ENCODE assay signal across 7 cellular contexts in the genomic region with DNA sequence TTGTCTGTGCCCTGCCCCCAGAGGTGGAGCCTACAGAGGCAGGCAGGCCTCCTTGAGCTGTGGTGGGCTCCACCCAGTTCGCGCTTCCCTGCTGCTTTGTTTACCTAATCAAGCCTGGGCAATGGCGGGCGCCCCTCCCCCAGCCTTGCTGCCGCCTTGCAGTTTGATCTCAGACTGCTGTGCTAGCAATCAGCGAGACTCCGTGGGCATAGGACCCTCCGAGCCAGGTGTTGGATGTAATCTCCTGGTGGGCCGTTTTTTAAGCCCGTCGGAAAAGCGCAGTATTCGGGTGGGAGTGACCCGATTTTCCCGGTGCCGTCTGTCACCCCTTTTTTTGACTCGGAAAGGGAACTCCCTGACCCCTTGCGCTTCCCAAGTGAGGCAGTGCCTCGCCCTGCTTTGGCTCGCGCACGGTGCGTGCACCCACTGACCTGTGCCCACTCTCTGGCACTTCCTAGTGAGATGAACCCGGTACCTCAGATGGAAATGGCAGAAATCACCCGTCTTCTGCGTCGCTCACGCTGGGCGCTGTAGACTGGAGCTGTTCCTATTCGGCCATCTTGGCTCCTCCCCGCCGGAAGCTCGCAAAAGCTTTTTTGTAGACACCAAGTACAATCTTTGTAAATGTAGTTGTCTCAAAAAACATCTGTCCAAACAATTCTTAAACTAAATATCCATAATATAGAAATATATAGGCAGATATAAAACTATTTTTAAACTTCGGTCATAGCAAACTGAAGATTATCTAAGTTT. TPM values are rescaled to one million over a fixed set of nuclear protein-coding genes. Genes with fewer than 3 reads are reported as not detected.
DNase-seq lines count a peak whose midpoint lies in the region; ATAC-seq and TF ChIP-seq lines count a peak whose summit lies in the region.
"Not testable (repeated sequence)": the region's sequence is repeated elsewhere in the genome, so short reads cannot be mapped to it uniquely, and the experiment has no call there.

No MANE protein-coding gene starts in this region.

- H3K4me3 ChIP-seq in endodermal cell (ENCODE audit: low read length): not testable (repeated sequence)
- peak overlapping the region; percentile 55 for H3K4me3 ChIP-seq in iPS-18a (ENCODE audit: low read length)

- H3K4me3 Mint-ChIP-seq in WTC11 (peak overlapping the region; percentile 86), endodermal cell (peak overlapping the region; percentile 59), nephron progenitor cell (peak overlapping the region; percentile 79), progenitor cell of endocrine pancreas (ENCODE audit: low read depth) (peak overlapping the region; percentile 59)

- TF ChIP-seq CTCF in WTC11 (IDR thresholded peaks at IDR 0.05); endodermal cell (conservative IDR thresholded peaks at IDR 0.05); nephron progenitor cell (IDR thresholded peaks at IDR 0.05); progenitor cell of endocrine pancreas (IDR thresholded peaks at IDR 0.05; ENCODE audit: unreplicated experiment): not testable (repeated sequence)

- H3K4me1 ChIP-seq in ES-I3 (ENCODE audit: insufficient read depth, low read length); endodermal cell (ENCODE audit: control insufficient read depth, insufficient read depth, low read length); iPS-18a (ENCODE audit: control insufficient read depth, low read depth, low read length): not testable (repeated sequence)

- H3K36me3 Mint-ChIP-seq in WTC11 (peaks cover 16% of the 10 kb centered on the region), nephron progenitor cell (ENCODE audit: low read depth) (peaks cover 12% of the 10 kb centered on the region)
- not testable (repeated sequence) for H3K36me3 Mint-ChIP-seq in endodermal cell (ENCODE audit: low read depth); progenitor cell of endocrine pancreas (ENCODE audit: insufficient read depth)

- not testable (repeated sequence) for H3K27ac ChIP-seq in endodermal cell (ENCODE audit: low read depth, low read length); iPS-18a (ENCODE audit: low read length)

- POLR2A ChIA-PET in WTC11 (lab: Charles Lee): not testable (repeated sequence)

- WGBS in endodermal cell (ENCODE audit: insufficient coverage in 1 of 2, insufficient read length in 1 of 2), 2 experiments: 62 to 73% methylated on average over 16 to 32 of the region's 34 CpGs

- H3K9me3 ChIP-seq in ES-I3 (ENCODE audit: control insufficient read depth, insufficient read depth, low read length); iPS-18a (ENCODE audit: control insufficient read depth, low read depth, low read length): not testable (repeated sequence)
- peaks cover 23% of the 10 kb centered on the region for H3K9me3 ChIP-seq in endodermal cell (ENCODE audit: control insufficient read depth, low read length)

- not testable (repeated sequence) for H3K9me3 Mint-ChIP-seq in WTC11; progenitor cell of endocrine pancreas (ENCODE audit: low read depth)
- H3K9me3 Mint-ChIP-seq in endodermal cell (peaks cover 33% of the 10 kb centered on the region), nephron progenitor cell (peaks cover 33% of the 10 kb centered on the region)

- DNase-seq in NCI-H460 (ENCODE audit: extremely low read depth, low read depth) (peak; percentile 11), WTC11 (ENCODE audit: low spot score) (peak; percentile 45), endodermal cell (peak; percentile 50)
- not testable (repeated sequence) for DNase-seq in nephron progenitor cell; progenitor cell of endocrine pancreas (ENCODE audit: low spot score, unreplicated experiment)

- not testable (repeated sequence) for H3K27me3 Mint-ChIP-seq in WTC11 (ENCODE audit: low read depth); endodermal cell (ENCODE audit: insufficient read depth); nephron progenitor cell (ENCODE audit: low read depth, poor library complexity); progenitor cell of endocrine pancreas

- peak overlapping the region; percentile 57; the same call in 1 of the 2 replicates for H3K9ac ChIP-seq in ES-I3 (ENCODE audit: low read depth, low read length)
- not testable (repeated sequence) for H3K9ac ChIP-seq in endodermal cell (ENCODE audit: extremely low read depth, low read length, poor library complexity, severe bottlenecking); iPS-18a (ENCODE audit: low read length)

- CTCF ChIA-PET in WTC11 (lab: Charles Lee): not testable (repeated sequence)

- H3K4me1 Mint-ChIP-seq in WTC11 (peaks cover 12% of the 10 kb centered on the region), progenitor cell of endocrine pancreas (ENCODE audit: low read depth) (peaks cover 11% of the 10 kb centered on the region)
- not testable (repeated sequence) for H3K4me1 Mint-ChIP-seq in endodermal cell, nephron progenitor cell

- H3K27me3 ChIP-seq in endodermal cell (ENCODE audit: control insufficient read depth, insufficient read depth, low read length, poor library complexity, severe bottlenecking); iPS-18a (ENCODE audit: control insufficient read depth, insufficient read depth, low read length): not testable (repeated sequence)

- not testable (repeated sequence) for H3K36me3 ChIP-seq in ES-I3 (ENCODE audit: insufficient read depth, low read length); endodermal cell (ENCODE audit: control insufficient read depth, insufficient read depth, low read length); iPS-18a (ENCODE audit: control insufficient read depth, low read depth, low read length)

- H3K27ac Mint-ChIP-seq in WTC11 (peak overlapping the region; percentile 95), endodermal cell (peak overlapping the region; percentile 94), progenitor cell of endocrine pancreas (peak overlapping the region; percentile 80)
- H3K27ac Mint-ChIP-seq in nephron progenitor cell: not testable (repeated sequence)

- not testable (repeated sequence) for ATAC-seq in WTC11

TF ChIP-seq in WTC11, 78 proteins besides CTCF, POLR2A, EP300 and RAD21:
- TF ChIP-seq FOXP1 (CRISPR knock-in tag; IDR thresholded peaks at IDR 0.05; ENCODE audit: borderline replicate concordance): 0 out of 2 replicates have a peak, but pooled peaks have one; percentile 50
- 0 out of 2 replicates have a peak, but pooled peaks have one; percentile 52 for TF ChIP-seq FOXK1 (CRISPR knock-in tag; IDR thresholded peaks at IDR 0.05)

RNA-seq across cellular contexts. Expression of a gene that starts 46.7 kb away (rescaled TPM):
- total RNA-seq in NCI-H460 (2014; rRNA removed; shearing (Covaris generic)): 30.9 and 32.7 TPM in 2 replicates
- 10.1 and 12.4 TPM in 2 replicates for polyA plus RNA-seq in NCI-H460 (2014; cell fraction: nucleus; rRNA removed)
- total RNA-seq in WTC11 (2021) (16.9 to 18.5 TPM (median 17.8 TPM) in 3 replicates), endodermal cell (10 to 100 TPM; 23.0 to 26.0 TPM), progenitor cell of endocrine pancreas (21.4 and 24.2 TPM in 2 replicates)
- polyA plus RNA-seq in endodermal cell (2013, experiment 1 of 2): 17.4 TPM
- 12.8 TPM for polyA plus RNA-seq in endodermal cell (2013, experiment 2 of 2)
